In the genomic region with DNA sequence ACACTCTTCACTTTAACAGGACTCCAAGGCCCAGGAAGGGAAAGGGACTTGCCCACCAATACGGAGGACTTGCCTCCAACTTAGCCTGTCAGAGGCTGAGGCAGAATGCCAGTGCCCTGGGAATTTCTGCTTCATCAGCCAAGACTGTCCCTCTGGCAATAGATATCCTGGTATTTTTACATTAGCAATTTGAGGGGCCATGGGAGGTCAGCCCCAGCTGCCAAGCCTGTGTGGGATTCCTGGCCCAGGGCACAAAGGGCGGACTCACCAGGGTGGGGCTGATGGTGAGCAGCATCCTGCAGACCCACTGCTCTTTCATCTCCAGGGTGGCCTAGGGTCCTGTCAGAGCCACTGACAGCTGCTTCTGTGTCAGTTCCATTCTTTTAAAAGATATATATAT, we compare ENCODE assay signal across 18 cellular contexts.
DNase-seq lines count a peak whose midpoint lies in the region; ATAC-seq and TF ChIP-seq lines count a peak whose summit lies in the region.
"Had no signal": no experiment of that assay in that cellular context is flagged by ENCODE, and none has a peak within 500 bp of the region (broad histone marks: within the 10 kb centered on the region; RNA-seq: fewer than 3 reads in every experiment).

No MANE protein-coding gene starts in this region.

- H3K4me3 ChIP-seq in right cardiac atrium (ENCODE audit: low read length) (no peak overlapping the region), subcutaneous abdominal adipose tissue (ENCODE audit: low read depth in 1 of 5, low read length in 5 of 5) (no peak overlapping the region)

- peaks cover 11% of the 10 kb centered on the region for H3K27me3 Mint-ChIP-seq in nephron progenitor cell (ENCODE audit: low read depth, poor library complexity)

- H3K4me1 ChIP-seq in right cardiac atrium (ENCODE audit: control insufficient read depth, insufficient read depth, low read length) (peaks cover 7% of the 10 kb centered on the region), subcutaneous abdominal adipose tissue (ENCODE audit: control insufficient read depth in 5 of 5, insufficient read depth in 5 of 5, low read length in 5 of 5) (peaks cover 4 to 74% (median 41%) of the 10 kb centered on the region in 5 donors)

- ATAC-seq in right cardiac atrium (no peak), HG02870 (IDR thresholded peaks at IDR 0.05; ENCODE audit: unreplicated experiment) (no peak)

- peaks cover 55% of the 10 kb centered on the region for H3K4me1 Mint-ChIP-seq in nephron progenitor cell
- H3K4me1 Mint-ChIP-seq: B cell had no signal

- H3K27me3 ChIP-seq in right cardiac atrium (ENCODE audit: control insufficient read depth, insufficient read depth) (no peaks in the 10 kb centered on the region), subcutaneous abdominal adipose tissue (ENCODE audit: control insufficient read depth in 5 of 5, insufficient read depth in 4 of 5, low read length in 5 of 5) (no peaks in the 10 kb centered on the region)

- DNase-seq in DMS 273 (lab: John Stamatoyannopoulos, UW; ENCODE audit: unreplicated experiment) = peak; percentile 60
- DNase-seq in DMS 273 treated with DMSO at 0.1 percent for 48 hours (lab: John Stamatoyannopoulos, UW) = no peak
- DNase-seq in NCI-H69 (lab: John Stamatoyannopoulos, UW) = peak; percentile 35
- peak in 2 of 3 donors; percentile 12 to 56 for DNase-seq in right cardiac atrium
- no peak for DNase-seq in NCI-H524 (lab: John Stamatoyannopoulos, UW)
- DNase-seq in nephron progenitor cell = no peak
- DNase-seq: GF-D8, HCEC 1CT, NCI-H1417, NCI-H187, NCI-H2107, NCI-H510A, NCI-H82, OCI-M1 had no signal

- no peaks in the 10 kb centered on the region for H3K9me3 ChIP-seq in right cardiac atrium (ENCODE audit: control insufficient read depth, low read length)
- peaks cover 0 to 7% (median 5%) of the 10 kb centered on the region in 5 donors for H3K9me3 ChIP-seq in subcutaneous abdominal adipose tissue (ENCODE audit: control insufficient read depth in 5 of 5, low read length in 5 of 5)

- H3K36me3 Mint-ChIP-seq in nephron progenitor cell (ENCODE audit: low read depth) = peaks cover 17% of the 10 kb centered on the region

- H3K36me3 ChIP-seq in subcutaneous abdominal adipose tissue (ENCODE audit: control insufficient read depth in 5 of 5, insufficient read depth in 5 of 5, low read length in 5 of 5) = peaks cover 0 to 7% (median 3%) of the 10 kb centered on the region in 5 donors

- WGBS in right cardiac atrium = 74% methylated on average over 2 of the region's 2 CpGs

- no peak for TF ChIP-seq CTCF in nephron progenitor cell (IDR thresholded peaks at IDR 0.05)

- H3K27ac Mint-ChIP-seq in nephron progenitor cell = no peak overlapping the region
- H3K27ac Mint-ChIP-seq: B cell had no signal

- H3K27ac ChIP-seq in right cardiac atrium (ENCODE audit: low read length) (no peak overlapping the region), subcutaneous abdominal adipose tissue (ENCODE audit: low read depth, low read length) (peak overlapping the region; percentile 46)
- H3K27ac ChIP-seq: 22Rv1 had no signal

- peaks cover 19% of the 10 kb centered on the region for H3K9me3 Mint-ChIP-seq in nephron progenitor cell

- H3K4me3 Mint-ChIP-seq in nephron progenitor cell = no peak overlapping the region
- H3K4me3 Mint-ChIP-seq: B cell had no signal

- no peak overlapping the region for H3K9ac ChIP-seq in subcutaneous abdominal adipose tissue (ENCODE audit: low read length in 5 of 5)

- intact Hi-C loops in right cardiac atrium (cut with DNase I) = no loop called here

Comparison
In these comparisons a context has a peak if more than half of its experiments do, and no peak if none do; other contexts are left out.
1. DNase-seq: peak in DMS 273 (single experiment), NCI-H69 (single experiment) and right cardiac atrium (2 of 3); none in DMS 273 treated with DMSO at 0.1 percent for 48 hours (single experiment), NCI-H524 (0 of 2) and nephron progenitor cell (single experiment).